ENCODE assay signal across 1 cellular context in genomic region chr13:102508411-102508810, GRCh38.
TF ChIP-seq lines count a peak whose summit lies in the region.

No MANE protein-coding gene starts in this region.

TF ChIP-seq in GM23338, 12 proteins besides CTCF, POLR2A, EP300 and RAD21 (continued from another document):
- TF ChIP-seq ZNF462 (CRISPR knock-in tag; IDR thresholded peaks at IDR 0.05) (no peak), EZH2phosphoT487 (IDR thresholded peaks at IDR 0.05; ENCODE audit: unreplicated experiment) (no peak), JUNB (IDR thresholded peaks at IDR 0.05; ENCODE audit: unreplicated experiment) (no peak), NANOG (IDR thresholded peaks at IDR 0.05; ENCODE audit: borderline replicate concordance) (no peak), EZH2 (IDR thresholded peaks at IDR 0.05; ENCODE audit: low read depth, unreplicated experiment) (no peak), STAT1 (IDR thresholded peaks at IDR 0.05; ENCODE audit: unreplicated experiment) (no peak), ZNF114 (CRISPR knock-in tag; IDR thresholded peaks at IDR 0.05) (no peak), ZNF331 (CRISPR knock-in tag; IDR thresholded peaks at IDR 0.05; ENCODE audit: low read depth) (no peak)
